Comparison of ENCODE assay signal across 8 cellular contexts in the genomic region with DNA sequence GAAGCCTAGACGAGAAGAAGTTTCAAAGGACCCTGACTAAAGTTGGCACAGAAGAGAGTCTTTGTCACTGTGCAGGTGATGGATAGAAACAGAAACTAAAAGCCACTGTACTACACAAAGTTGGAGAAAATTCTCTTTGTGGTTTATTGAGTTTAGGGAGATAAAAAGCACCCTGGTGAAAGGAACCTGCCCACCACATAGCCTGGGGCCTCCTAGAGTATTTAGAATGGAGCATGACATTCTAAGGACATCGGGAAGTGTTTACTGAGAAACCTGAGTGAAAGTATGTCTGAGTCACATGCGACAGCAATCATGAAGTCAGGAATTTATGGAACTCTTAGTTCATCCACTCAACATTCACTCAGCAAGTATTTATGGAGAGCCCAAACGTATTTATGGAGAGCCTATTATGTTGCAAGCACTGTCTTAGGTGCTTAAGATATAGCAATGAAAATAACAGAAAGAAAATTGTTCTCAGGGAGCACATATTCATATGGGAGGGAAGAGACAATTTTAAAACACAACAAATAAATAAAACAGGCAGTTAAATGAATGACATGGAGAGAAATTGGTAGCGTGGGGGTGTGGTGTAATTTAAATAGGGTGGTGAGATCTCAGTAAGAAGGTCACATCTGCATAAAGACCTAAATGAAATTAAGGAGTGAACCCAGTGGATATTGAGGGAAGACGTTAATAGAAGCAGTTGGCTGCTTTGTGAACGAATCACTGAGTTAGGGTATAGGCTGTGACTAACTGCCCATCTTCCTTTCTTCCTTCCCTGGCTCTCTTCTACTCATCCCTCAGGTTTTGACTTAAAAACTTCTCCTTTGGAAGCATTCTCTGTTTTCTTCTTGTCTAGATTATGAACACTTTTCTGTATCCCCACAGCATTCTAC.
DNase-seq lines count a peak whose midpoint lies in the region; ATAC-seq and TF ChIP-seq lines count a peak whose summit lies in the region.

No MANE protein-coding gene starts in this region.

- peak overlapping the region; percentile 54 for H3K27ac Mint-ChIP-seq in T-helper 1 cell treated with Interleukin-12 subunit alpha and Interleukin-12 subunit beta and Interleukin-4 antibody, amounts not matched to agents 30 μg/mL and 1 μg/mL, for 36 hours
- H3K27ac Mint-ChIP-seq in immature natural killer cell = peak overlapping the region; percentile 17 to 54 (median 26)

- peak overlapping the region; percentile 31 for H3K4me3 Mint-ChIP-seq in T-helper 1 cell treated with Interleukin-12 subunit alpha and Interleukin-12 subunit beta and Interleukin-4 antibody, amounts not matched to agents 30 μg/mL and 1 μg/mL, for 36 hours
- H3K4me3 Mint-ChIP-seq in immature natural killer cell = peak overlapping the region in 2 of 5 donors; percentile 15 to 36

- H3K27ac ChIP-seq in 22Rv1 = peak overlapping the region; percentile 41

- ATAC-seq in GM18867 (IDR thresholded peaks at IDR 0.05; ENCODE audit: unreplicated experiment) (peak; percentile 71), HG03139 (IDR thresholded peaks at IDR 0.05; ENCODE audit: unreplicated experiment) (peak; percentile 61)

- peaks cover 2% of the 10 kb centered on the region for H3K36me3 Mint-ChIP-seq in T-helper 1 cell treated with Interleukin-12 subunit alpha and Interleukin-12 subunit beta and Interleukin-4 antibody, amounts not matched to agents 30 μg/mL and 1 μg/mL, for 36 hours (ENCODE audit: low read depth)
- H3K36me3 Mint-ChIP-seq in immature natural killer cell = peaks cover 0 to 13% (median 10%) of the 10 kb centered on the region in 3 donors

- H3K9me3 Mint-ChIP-seq in T-helper 1 cell treated with Interleukin-12 subunit alpha and Interleukin-12 subunit beta and Interleukin-4 antibody, amounts not matched to agents 30 μg/mL and 1 μg/mL, for 36 hours = no peaks in the 10 kb centered on the region
- no peaks in the 10 kb centered on the region for H3K9me3 Mint-ChIP-seq in immature natural killer cell

- no peaks in the 10 kb centered on the region for H3K27me3 Mint-ChIP-seq in T-helper 1 cell treated with Interleukin-12 subunit alpha and Interleukin-12 subunit beta and Interleukin-4 antibody, amounts not matched to agents 30 μg/mL and 1 μg/mL, for 36 hours (ENCODE audit: low read depth)
- H3K27me3 Mint-ChIP-seq in immature natural killer cell (ENCODE audit: low read depth in 3 of 3) = peaks cover 0 to 12% (median 1%) of the 10 kb centered on the region in 3 donors

- peaks cover 28% of the 10 kb centered on the region for H3K4me1 Mint-ChIP-seq in T-helper 1 cell treated with Interleukin-12 subunit alpha and Interleukin-12 subunit beta and Interleukin-4 antibody, amounts not matched to agents 30 μg/mL and 1 μg/mL, for 36 hours (ENCODE audit: low read depth)
- H3K4me1 Mint-ChIP-seq in immature natural killer cell = peaks cover 12 to 27% of the 10 kb centered on the region in 2 donors

- TF ChIP-seq CTCF in 22Rv1 (IDR thresholded peaks at IDR 0.05) = no peak

- DNase-seq in immature natural killer cell = no peak
- no peak for DNase-seq in cerebellum (ENCODE audit: low spot score)
- no peak for DNase-seq in NOMO-1 treated with DMSO at 0.1 percent for 48 hours (lab: John Stamatoyannopoulos, UW; ENCODE audit: unreplicated experiment)
- no peak for DNase-seq in mesenteric fat pad (ENCODE audit: low spot score)
